9 cellular contexts compared by ENCODE assay signal in genomic region chr17:42667088-42667951, GRCh38. TPM values are rescaled to one million over a fixed set of nuclear protein-coding genes. Genes with fewer than 3 reads are reported as not detected.
DNase-seq lines count a peak whose midpoint lies in the region; ATAC-seq, FAIRE-seq and TF ChIP-seq lines count a peak whose summit lies in the region.
"Had no signal": no experiment of that assay in that cellular context is flagged by ENCODE, and none has a peak within 500 bp of the region (broad histone marks: within the 10 kb centered on the region; RNA-seq: fewer than 3 reads in every experiment).

No MANE protein-coding gene starts in this region.

- H3K27ac ChIP-seq in K562 (ENCODE audit: extremely low read depth, low read depth, low read length) (no peak overlapping the region), kidney (ENCODE audit: low read depth in 2 of 2, low read length in 2 of 2) (peak overlapping the region; percentile 16 to 61), thoracic aorta (peak overlapping the region; percentile 76 to 81)

- H3K9me3 Mint-ChIP-seq in stimulated activated memory B cell treated with anti-CD40 and anti-IgM and Interleukin-4, amounts not matched to agents 10 μg/mL and 1 μg/mL and 100 μg/mL, for 72 hours = no peaks in the 10 kb centered on the region
- no peaks in the 10 kb centered on the region for H3K9me3 Mint-ChIP-seq in T-helper 2 cell treated with Interferon-gamma antibody and Interleukin-4, amounts not matched to agents 5 μg/mL and 100 μg/mL, for 36 hours
- no peaks in the 10 kb centered on the region for H3K9me3 Mint-ChIP-seq in type B pancreatic cell
- H3K9me3 Mint-ChIP-seq: dendritic cell treated with granulocyte-macrophage colony-stimulating factor and Interleukin-4, amounts not matched to agents 40 ng/mL and 50 ng/mL, for 4 days had no signal

- ATAC-seq in K562 (no peak; the same call in 2 of the 3 replicates), thoracic aorta (ENCODE audit: insufficient number of reproducible peaks, low FRiP score, low read depth) (peak; percentile 76)
- no peak for ATAC-seq in stimulated activated memory B cell treated with anti-CD40 and anti-IgM and Interleukin-4, amounts not matched to agents 10 μg/mL and 1 μg/mL and 100 μg/mL, for 72 hours

- no peaks in the 10 kb centered on the region for H4K20me1 ChIP-seq in K562 (replicated peaks; ENCODE audit: control insufficient read depth, insufficient read depth, low read length)

- in situ Hi-C loops in K562 (cut with MboI) = no loop called here

- DNase-seq in HS-27A (ENCODE audit: low read depth) (peak; percentile 60), K562 (ENCODE audit: extremely low read depth in 1 of 4, low spot score in 3 of 4) (no peak), kidney (peak; percentile 80), thoracic aorta (ENCODE audit: low spot score) (no peak), type B pancreatic cell (ENCODE audit: extremely low spot score, unreplicated experiment) (no peak)
- DNase-seq in T-helper 2 cell treated with Interferon-gamma antibody and Interleukin-4, amounts not matched to agents 5 μg/mL and 100 μg/mL, for 36 hours (ENCODE audit: low spot score) = no peak
- no peak for DNase-seq in activated naive CD4-positive, alpha-beta T cell (lab: John Stamatoyannopoulos, UW)

- intact Hi-C loops in K562 (cut with micrococcal nuclease) = no loop called here
- intact Hi-C loops in kidney (cut with DNase I) = no loop called here

- no peak overlapping the region for H2AFZ ChIP-seq in K562 (ENCODE audit: low read depth, low read length)

- POLR2A ChIA-PET in K562 (lab: Yijun Ruan, JAX) = interaction anchor here (0.6 to 1.6 kb wide), 7 partner anchors 9 to 82 kb away, joined by 3 to 6 read pairs (median 4); partner anchors contain the start of gene PLEKHH3

- TF ChIP-seq EP300 in K562 (IDR thresholded peaks at IDR 0.05; ENCODE audit: low read length) = no peak

- no peak for TF ChIP-seq RAD21 in K562 (CRISPR knock-in tag; conservative IDR thresholded peaks at IDR 0.05 in 1 of 2, IDR thresholded peaks at IDR 0.05 in 1 of 2)

- H3K79me2 ChIP-seq in K562 (ENCODE audit: control insufficient read depth, insufficient read depth, low read length) = no peaks in the 10 kb centered on the region

- H3K9ac ChIP-seq in K562 (ENCODE audit: insufficient read depth in 1 of 2, low read depth in 2 of 2, low read length in 2 of 2) (peak overlapping the region in 1 of 2 experiments; percentile 68; a peak in 1 of 4 replicates), kidney (ENCODE audit: low read length in 2 of 2) (peak overlapping the region in 1 of 2 donors; percentile 7)

- no peak for FAIRE-seq in K562 (lab: Jason Lieb, UNC)
- no peak for FAIRE-seq in kidney (lab: Jason Lieb, UNC)

- H3K9me3 ChIP-seq in K562 (replicated peaks; ENCODE audit: control insufficient read depth, insufficient read depth, low read depth, low read length) = no peaks in the 10 kb centered on the region
- H3K9me3 ChIP-seq in kidney (ENCODE audit: control insufficient read depth in 1 of 2, low read length in 2 of 2) = no peaks in the 10 kb centered on the region
- no peaks in the 10 kb centered on the region for H3K9me3 ChIP-seq in thoracic aorta

- no peak overlapping the region for H3K4me3 Mint-ChIP-seq in stimulated activated memory B cell treated with anti-CD40 and anti-IgM and Interleukin-4, amounts not matched to agents 10 μg/mL and 1 μg/mL and 100 μg/mL, for 72 hours
- no peak overlapping the region for H3K4me3 Mint-ChIP-seq in T-helper 2 cell treated with Interferon-gamma antibody and Interleukin-4, amounts not matched to agents 5 μg/mL and 100 μg/mL, for 36 hours
- H3K4me3 Mint-ChIP-seq in type B pancreatic cell = no peak overlapping the region
- H3K4me3 Mint-ChIP-seq: dendritic cell treated with granulocyte-macrophage colony-stimulating factor and Interleukin-4, amounts not matched to agents 40 ng/mL and 50 ng/mL, for 4 days had no signal

- 50% methylated on average over 7 of the region's 7 CpGs for WGBS in K562 (ENCODE audit: insufficient coverage, low coverage, missing lambda C conversion rate)

- H3K27me3 ChIP-seq in K562 (ENCODE audit: control insufficient read depth in 2 of 2, insufficient read depth in 2 of 2, low read length in 2 of 2) = no peaks in the 10 kb centered on the region
- no peaks in the 10 kb centered on the region for H3K27me3 ChIP-seq in thoracic aorta (replicated peaks; ENCODE audit: insufficient read depth)

- no peak for TF ChIP-seq POLR2A in K562 (conservative IDR thresholded peaks at IDR 0.05)

- TF ChIP-seq CTCF in K562 (IDR thresholded peaks at IDR 0.05 in 2 of 3, conservative IDR thresholded peaks at IDR 0.05 in 1 of 3; ENCODE audit: insufficient read depth in 2 of 3, low read depth in 1 of 3, low read length in 3 of 3) (no peak), kidney (IDR thresholded peaks at IDR 0.05; ENCODE audit: borderline replicate concordance, extremely low read depth, insufficient read depth) (no peak), thoracic aorta (IDR thresholded peaks at IDR 0.05) (no peak), type B pancreatic cell (conservative IDR thresholded peaks at IDR 0.05) (no peak)

- H3K4me1 ChIP-seq in K562 (replicated peaks in 1 of 2; ENCODE audit: control insufficient read depth in 2 of 2, insufficient read depth in 2 of 2, low read length in 2 of 2) = peaks cover 0 to 33% of the 10 kb centered on the region in 2 experiments; a peak in 2 of 5 replicates
- peaks cover 13 to 17% of the 10 kb centered on the region in 2 donors for H3K4me1 ChIP-seq in kidney (ENCODE audit: control insufficient read depth in 1 of 2, insufficient read depth in 1 of 2, low read depth in 1 of 2, low read length in 2 of 2)
- peaks cover 18 to 46% of the 10 kb centered on the region in 2 donors for H3K4me1 ChIP-seq in thoracic aorta (ENCODE audit: control insufficient read depth in 1 of 2, low read depth in 2 of 2)

- peaks cover 14% of the 10 kb centered on the region for H3K27me3 Mint-ChIP-seq in stimulated activated memory B cell treated with anti-CD40 and anti-IgM and Interleukin-4, amounts not matched to agents 10 μg/mL and 1 μg/mL and 100 μg/mL, for 72 hours
- peaks cover 35% of the 10 kb centered on the region for H3K27me3 Mint-ChIP-seq in T-helper 2 cell treated with Interferon-gamma antibody and Interleukin-4, amounts not matched to agents 5 μg/mL and 100 μg/mL, for 36 hours (ENCODE audit: low read depth)
- H3K27me3 Mint-ChIP-seq in type B pancreatic cell = peaks cover 3% of the 10 kb centered on the region

- H3K4me2 ChIP-seq in K562 (ENCODE audit: insufficient read depth, low read length) = no peak overlapping the region

- BruUV-seq in K562 (replicated peaks; lab: Mats Ljungman, UMichigan) = no TSS peak

- peaks cover 20% of the 10 kb centered on the region for H3K36me3 Mint-ChIP-seq in stimulated activated memory B cell treated with anti-CD40 and anti-IgM and Interleukin-4, amounts not matched to agents 10 μg/mL and 1 μg/mL and 100 μg/mL, for 72 hours
- peaks cover 4% of the 10 kb centered on the region for H3K36me3 Mint-ChIP-seq in T-helper 2 cell treated with Interferon-gamma antibody and Interleukin-4, amounts not matched to agents 5 μg/mL and 100 μg/mL, for 36 hours (ENCODE audit: low read depth)
- H3K36me3 Mint-ChIP-seq in type B pancreatic cell = peaks cover 24% of the 10 kb centered on the region

- H3K4me3 ChIP-seq in K562 (no peak overlapping the region), kidney (ENCODE audit: low read length in 2 of 2) (no peak overlapping the region), thoracic aorta (no peak overlapping the region)

- no peak overlapping the region for H3K27ac Mint-ChIP-seq in stimulated activated memory B cell treated with anti-CD40 and anti-IgM and Interleukin-4, amounts not matched to agents 10 μg/mL and 1 μg/mL and 100 μg/mL, for 72 hours
- H3K27ac Mint-ChIP-seq in T-helper 2 cell treated with Interferon-gamma antibody and Interleukin-4, amounts not matched to agents 5 μg/mL and 100 μg/mL, for 36 hours = no peak overlapping the region
- no peak overlapping the region for H3K27ac Mint-ChIP-seq in type B pancreatic cell
- H3K27ac Mint-ChIP-seq: dendritic cell treated with granulocyte-macrophage colony-stimulating factor and Interleukin-4, amounts not matched to agents 40 ng/mL and 50 ng/mL, for 4 days had no signal

- peaks cover 25% of the 10 kb centered on the region for H3K4me1 Mint-ChIP-seq in stimulated activated memory B cell treated with anti-CD40 and anti-IgM and Interleukin-4, amounts not matched to agents 10 μg/mL and 1 μg/mL and 100 μg/mL, for 72 hours
- peaks cover 7% of the 10 kb centered on the region for H3K4me1 Mint-ChIP-seq in T-helper 2 cell treated with Interferon-gamma antibody and Interleukin-4, amounts not matched to agents 5 μg/mL and 100 μg/mL, for 36 hours (ENCODE audit: low read depth)
- H3K4me1 Mint-ChIP-seq in type B pancreatic cell (ENCODE audit: unreplicated experiment) = peaks cover 16% of the 10 kb centered on the region

- peaks cover 44% of the 10 kb centered on the region; the same call in 2 of the 3 replicates for H3K36me3 ChIP-seq in K562 (ENCODE audit: control insufficient read depth, insufficient read depth, low read length)
- peaks cover 10 to 38% of the 10 kb centered on the region in 2 donors for H3K36me3 ChIP-seq in kidney (ENCODE audit: control insufficient read depth in 1 of 2, insufficient read depth in 2 of 2, low read length in 2 of 2)
- H3K36me3 ChIP-seq in thoracic aorta = peaks cover 44% of the 10 kb centered on the region

- no peaks in the 10 kb centered on the region for H3K9me1 ChIP-seq in K562 (ENCODE audit: control insufficient read depth, insufficient read depth, low read length)

- CTCF ChIA-PET in K562 (lab: Yijun Ruan, JAX; ENCODE audit: low intra/inter-chr PET ratio) = no interaction called here

RNA-seq across cellular contexts. Expression of gene TUBG2, which starts 8.2 kb away (rescaled TPM):
- total RNA-seq in K562 (2011; cell fraction: chromatin; rRNA removed; ENCODE audit: low replicate concordance) = 1.1 TPM in 1 of 2 replicates, not detected in the other
- 0.39 and 0.83 TPM in 2 replicates for total RNA-seq in K562 (2011; cell fraction: nucleolus; rRNA removed)
- total RNA-seq in K562 (2011; cell fraction: nucleoplasm; rRNA removed) = 0.37 TPM in 1 of 2 replicates, not detected in the other
- total RNA-seq in K562 (2014; rRNA removed) (0.09 and 0.12 TPM in 2 replicates), K562 (2014; rRNA removed; fragmentation: Illumina TruSeq; extraction: Trizol) (not detected in 2 replicates), K562 (2015; rRNA removed; fragmentation: Illumina TruSeq; extraction: Trizol) (0.26 and 0.29 TPM in 2 replicates), K562 (2021) (0.78 and 0.80 TPM in 2 replicates), kidney (19.9 TPM), thoracic aorta (10 to 100 TPM; 47.2 to 49.0 TPM), type B pancreatic cell (ENCODE audit: low replicate concordance) (18.0 and 24.4 TPM in 2 replicates)
- polyA plus RNA-seq in K562 (2011; rRNA removed) (0.21 and 0.37 TPM in 2 replicates), K562 (2014; fragmentation: Illumina TruSeq; extraction: Trizol) (0.24 and 0.35 TPM in 2 replicates), K562 (2014; fragmentation: Nextera tagmentation; extraction: Ambion mirVana) (under 1 TPM; 0.15 to 0.34 TPM), K562 (2014; rRNA removed) (not detected in 2 replicates), kidney (ENCODE audit: insufficient read depth, low read depth, low replicate concordance) (39.9 TPM)
- polyA plus RNA-seq in K562 (2011; cell fraction: cytosol; rRNA removed) = 0.15 and 0.24 TPM in 2 replicates
- 0.91 and 2.0 TPM in 2 replicates for polyA plus RNA-seq in K562 (2011; cell fraction: nucleus; rRNA removed)
- polyA plus RNA-seq in K562 (2012) = 0.35 and 0.40 TPM in 2 replicates
- polyA minus RNA-seq in K562 (2011; rRNA and poly(A)+ RNA removed) = 0.11 and 0.15 TPM in 2 replicates
- polyA minus RNA-seq in K562 (2011; cell fraction: cytosol; rRNA and poly(A)+ RNA removed) = 0.86 and 1.6 TPM in 2 replicates
- 0.33 TPM in 1 of 2 replicates, not detected in the other for polyA minus RNA-seq in K562 (2011; cell fraction: nucleus; rRNA and poly(A)+ RNA removed)

RNA-seq across cellular contexts. Expression of gene PLEKHH3, which starts 9.5 kb away (rescaled TPM):
- 23.0 and 51.2 TPM in 2 replicates for total RNA-seq in K562 (2011; cell fraction: chromatin; rRNA removed; ENCODE audit: low replicate concordance)
- 37.7 and 51.7 TPM in 2 replicates for total RNA-seq in K562 (2011; cell fraction: nucleolus; rRNA removed)
- total RNA-seq in K562 (2011; cell fraction: nucleoplasm; rRNA removed) = 29.7 and 29.8 TPM in 2 replicates
- total RNA-seq in K562 (2014; rRNA removed) (20.6 and 28.2 TPM in 2 replicates), K562 (2014; rRNA removed; fragmentation: Illumina TruSeq; extraction: Trizol) (2.0 and 2.6 TPM in 2 replicates), K562 (2015; rRNA removed; fragmentation: Illumina TruSeq; extraction: Trizol) (7.5 and 7.8 TPM in 2 replicates), K562 (2021) (32.7 and 34.5 TPM in 2 replicates), kidney (21.2 TPM), thoracic aorta (10 to 100 TPM; 54.8 to 59.2 TPM), type B pancreatic cell (ENCODE audit: low replicate concordance) (29.1 and 60.5 TPM in 2 replicates)
- polyA plus RNA-seq in K562 (2011; rRNA removed) (4.3 and 8.0 TPM in 2 replicates), K562 (2014; fragmentation: Illumina TruSeq; extraction: Trizol) (5.0 and 19.4 TPM in 2 replicates), K562 (2014; fragmentation: Nextera tagmentation; extraction: Ambion mirVana) (under 1 TPM; 0.58 to 0.80 TPM), K562 (2014; rRNA removed) (29.0 and 31.0 TPM in 2 replicates), kidney (ENCODE audit: insufficient read depth, low read depth, low replicate concordance) (23.2 TPM)
- 5.6 and 15.6 TPM in 2 replicates for polyA plus RNA-seq in K562 (2011; cell fraction: cytosol; rRNA removed)
- 24.8 and 51.1 TPM in 2 replicates for polyA plus RNA-seq in K562 (2011; cell fraction: nucleus; rRNA removed)
- polyA plus RNA-seq in K562 (2012) = 12.5 and 25.8 TPM in 2 replicates
- 1.3 and 1.9 TPM in 2 replicates for polyA minus RNA-seq in K562 (2011; rRNA and poly(A)+ RNA removed)
- 6.6 and 8.6 TPM in 2 replicates for polyA minus RNA-seq in K562 (2011; cell fraction: cytosol; rRNA and poly(A)+ RNA removed)
- 7.0 and 12.1 TPM in 2 replicates for polyA minus RNA-seq in K562 (2011; cell fraction: nucleus; rRNA and poly(A)+ RNA removed)

RNA-seq across cellular contexts. Expression of gene CCR10, which starts 14.3 kb away (rescaled TPM):
- total RNA-seq in K562 (2011; cell fraction: chromatin; rRNA removed; ENCODE audit: low replicate concordance) = 0.77 and 2.7 TPM in 2 replicates
- 4.5 TPM in 2 replicates for total RNA-seq in K562 (2011; cell fraction: nucleolus; rRNA removed)
- total RNA-seq in K562 (2011; cell fraction: nucleoplasm; rRNA removed) = 1.8 and 2.3 TPM in 2 replicates
- total RNA-seq in K562 (2014; rRNA removed) (2.5 and 3.6 TPM in 2 replicates), K562 (2014; rRNA removed; fragmentation: Illumina TruSeq; extraction: Trizol) (0.18 and 0.19 TPM in 2 replicates), K562 (2015; rRNA removed; fragmentation: Illumina TruSeq; extraction: Trizol) (0.58 and 0.68 TPM in 2 replicates), K562 (2021) (4.0 and 4.8 TPM in 2 replicates), kidney (1.4 TPM), thoracic aorta (1 to 10 TPM; 3.2 to 3.4 TPM), type B pancreatic cell (ENCODE audit: low replicate concordance) (1.2 TPM in 1 of 2 replicates, not detected in the other)
- polyA plus RNA-seq in K562 (2011; rRNA removed) (0.82 and 3.6 TPM in 2 replicates), K562 (2014; fragmentation: Illumina TruSeq; extraction: Trizol) (0.06 and 0.28 TPM in 2 replicates), K562 (2014; fragmentation: Nextera tagmentation; extraction: Ambion mirVana) (not detected), K562 (2014; rRNA removed) (3.6 and 4.3 TPM in 2 replicates), kidney (ENCODE audit: insufficient read depth, low read depth, low replicate concordance) (1.7 TPM)
- 6.0 and 7.2 TPM in 2 replicates for polyA plus RNA-seq in K562 (2011; cell fraction: cytosol; rRNA removed)
- 7.7 and 10.7 TPM in 2 replicates for polyA plus RNA-seq in K562 (2011; cell fraction: nucleus; rRNA removed)
- 5.1 and 10.4 TPM in 2 replicates for polyA plus RNA-seq in K562 (2012)
- 0.21 and 0.30 TPM in 2 replicates for polyA minus RNA-seq in K562 (2011; rRNA and poly(A)+ RNA removed)
- 0.86 and 4.7 TPM in 2 replicates for polyA minus RNA-seq in K562 (2011; cell fraction: cytosol; rRNA and poly(A)+ RNA removed)
- 1.9 and 5.7 TPM in 2 replicates for polyA minus RNA-seq in K562 (2011; cell fraction: nucleus; rRNA and poly(A)+ RNA removed)

RNA-seq across cellular contexts. Expression of gene CNTNAP1, which starts 15.0 kb away (rescaled TPM):
- total RNA-seq in K562 (2011; cell fraction: chromatin; rRNA removed; ENCODE audit: low replicate concordance) = 14.6 and 22.8 TPM in 2 replicates
- total RNA-seq in K562 (2011; cell fraction: nucleolus; rRNA removed) = 8.8 and 9.7 TPM in 2 replicates
- total RNA-seq in K562 (2011; cell fraction: nucleoplasm; rRNA removed) = 7.5 and 8.7 TPM in 2 replicates
- total RNA-seq in K562 (2014; rRNA removed) (0.14 and 0.41 TPM in 2 replicates), K562 (2014; rRNA removed; fragmentation: Illumina TruSeq; extraction: Trizol) (0.29 and 0.33 TPM in 2 replicates), K562 (2015; rRNA removed; fragmentation: Illumina TruSeq; extraction: Trizol) (0.38 and 0.62 TPM in 2 replicates), K562 (2021) (1.5 and 1.8 TPM in 2 replicates), kidney (9.1 TPM), thoracic aorta (10 to 100 TPM in 1 of 2 donors, 1 to 10 TPM in 1; 9.1 to 19.6 TPM), type B pancreatic cell (ENCODE audit: low replicate concordance) (1.00 and 17.8 TPM in 2 replicates)
- polyA plus RNA-seq in K562 (2011; rRNA removed) (1.0 and 2.8 TPM in 2 replicates), K562 (2014; fragmentation: Illumina TruSeq; extraction: Trizol) (0.89 and 1.4 TPM in 2 replicates), K562 (2014; fragmentation: Nextera tagmentation; extraction: Ambion mirVana) (under 1 TPM; 0.10 to 0.17 TPM), K562 (2014; rRNA removed) (1.6 and 1.8 TPM in 2 replicates), kidney (ENCODE audit: insufficient read depth, low read depth, low replicate concordance) (1.4 TPM)
- polyA plus RNA-seq in K562 (2011; cell fraction: cytosol; rRNA removed) = 1.3 and 2.0 TPM in 2 replicates
- 17.0 and 22.4 TPM in 2 replicates for polyA plus RNA-seq in K562 (2011; cell fraction: nucleus; rRNA removed)
- polyA plus RNA-seq in K562 (2012) = 1.5 and 4.8 TPM in 2 replicates
- 0.35 and 0.45 TPM in 2 replicates for polyA minus RNA-seq in K562 (2011; rRNA and poly(A)+ RNA removed)
- 0.19 and 0.36 TPM in 2 replicates for polyA minus RNA-seq in K562 (2011; cell fraction: cytosol; rRNA and poly(A)+ RNA removed)
- polyA minus RNA-seq in K562 (2011; cell fraction: nucleus; rRNA and poly(A)+ RNA removed) = 1.8 and 3.6 TPM in 2 replicates

RNA-seq across cellular contexts. Expression of gene TUBG1, which starts 57.8 kb away (rescaled TPM):
- 35.3 and 79.8 TPM in 2 replicates for total RNA-seq in K562 (2011; cell fraction: chromatin; rRNA removed; ENCODE audit: low replicate concordance)
- total RNA-seq in K562 (2011; cell fraction: nucleolus; rRNA removed) = 46.3 and 58.9 TPM in 2 replicates
- 54.0 and 66.2 TPM in 2 replicates for total RNA-seq in K562 (2011; cell fraction: nucleoplasm; rRNA removed)
- total RNA-seq in K562 (2014; rRNA removed) = 89.5 and 116 TPM in 2 replicates
- 33.7 and 40.1 TPM in 2 replicates for total RNA-seq in K562 (2014; rRNA removed; fragmentation: Illumina TruSeq; extraction: Trizol)
- total RNA-seq in K562 (2015; rRNA removed; fragmentation: Illumina TruSeq; extraction: Trizol) = 64.4 and 65.4 TPM in 2 replicates
- total RNA-seq in K562 (2021) = 115 and 117 TPM in 2 replicates
- polyA plus RNA-seq in K562 (2011; rRNA removed) = 46.1 and 46.9 TPM in 2 replicates
- 94.0 and 218 TPM in 2 replicates for polyA plus RNA-seq in K562 (2011; cell fraction: cytosol; rRNA removed)
- polyA plus RNA-seq in K562 (2011; cell fraction: nucleus; rRNA removed) = 89.8 and 181 TPM in 2 replicates
- 117 and 186 TPM in 2 replicates for polyA plus RNA-seq in K562 (2012)
- 147 and 163 TPM in 2 replicates for polyA plus RNA-seq in K562 (2014; fragmentation: Illumina TruSeq; extraction: Trizol)
- polyA plus RNA-seq in K562 (2014; fragmentation: Nextera tagmentation; extraction: Ambion mirVana) = 10 to 100 TPM; 33.1 to 66.0 TPM
- 68.3 and 77.8 TPM in 2 replicates for polyA plus RNA-seq in K562 (2014; rRNA removed)
- polyA minus RNA-seq in K562 (2011; rRNA and poly(A)+ RNA removed) = 28.6 and 72.5 TPM in 2 replicates
- polyA minus RNA-seq in K562 (2011; cell fraction: cytosol; rRNA and poly(A)+ RNA removed) = 53.4 and 81.5 TPM in 2 replicates
- polyA minus RNA-seq in K562 (2011; cell fraction: nucleus; rRNA and poly(A)+ RNA removed) = 30.7 and 31.3 TPM in 2 replicates
- 33.7 TPM for total RNA-seq in kidney
- 61.9 TPM for polyA plus RNA-seq in kidney (ENCODE audit: insufficient read depth, low read depth, low replicate concordance)
- total RNA-seq in thoracic aorta = 10 to 100 TPM; 26.7 to 47.0 TPM
- 44.7 and 63.2 TPM in 2 replicates for total RNA-seq in type B pancreatic cell (ENCODE audit: low replicate concordance)

Comparison
In these comparisons a context has a peak if more than half of its experiments do, and no peak if none do; other contexts are left out.
1. DNase-seq: peak in HS-27A (single experiment) and kidney (single experiment); none in K562 (0 of 4), thoracic aorta (single experiment), T-helper 2 cell treated with Interferon-gamma antibody and Interleukin-4, amounts not matched to agents 5 μg/mL and 100 μg/mL, for 36 hours (single experiment), type B pancreatic cell (single experiment) and activated naive CD4-positive, alpha-beta T cell (0 of 4).